ENCODE assay signal across 16 cellular contexts in genomic region chr7:131529179-131529578, GRCh38. TPM values are rescaled to one million over a fixed set of nuclear protein-coding genes. Genes with fewer than 3 reads are reported as not detected.
A peak's percentile ranks its signal among the peaks of the same experiment; 100 is the strongest.
DNase-seq lines count a peak whose midpoint lies in the region; ATAC-seq and TF ChIP-seq lines count a peak whose summit lies in the region.
"Had no signal": no experiment of that assay in that cellular context is flagged by ENCODE, and none has a peak within 500 bp of the region (broad histone marks: within the 10 kb centered on the region; RNA-seq: fewer than 3 reads in every experiment).

No MANE protein-coding gene starts in this region.

- H3K27me3 ChIP-seq in heart right ventricle = no peaks in the 10 kb centered on the region

- H3K4me1 ChIP-seq in HEK293 (ENCODE audit: control insufficient read depth, insufficient read depth, low read length) = no peaks in the 10 kb centered on the region
- H3K4me1 ChIP-seq in heart right ventricle = peaks cover 17 to 97% (median 56%) of the 10 kb centered on the region in 9 donors

- intact Hi-C loops in heart right ventricle (cut with DNase I) = no loop called here
- intact Hi-C loops in posterior vena cava (cut with DNase I) = no loop called here

- no peak for TF ChIP-seq CTCF in HEK293 (tag by site-specific recombination; IDR thresholded peaks at IDR 0.05)
- TF ChIP-seq CTCF in heart right ventricle (IDR thresholded peaks at IDR 0.05) = no peak

- H3K4me3 ChIP-seq in HEK293 (ENCODE audit: low read depth, low read length) (no peak overlapping the region), heart right ventricle (no peak overlapping the region)

- 31% methylated on average over 3 of the region's 3 CpGs for WGBS in heart right ventricle, 2 donors

- peak; percentile 58 for DNase-seq in dermis blood vessel endothelial cell
- DNase-seq in heart right ventricle = peak in 1 of 2 donors; percentile 33
- DNase-seq in posterior vena cava (ENCODE audit: low spot score) = peak; percentile 62
- no peak for DNase-seq in NCI-H345 (lab: John Stamatoyannopoulos, UW)
- no peak for DNase-seq in activated gamma-delta T cell (lab: John Stamatoyannopoulos, UW)
- no peak for DNase-seq in SW480 (ENCODE audit: low spot score)
- DNase-seq in NCI-H2107 (lab: John Stamatoyannopoulos, UW) = no peak
- DNase-seq: Calu3; CD4-positive, CD25-positive, alpha-beta regulatory T cell; GOT3; NCI-H1417 treated with DMSO at 0.1 percent for 48 hours; NCI-H2029; NCI-H526 treated with DMSO at 0.1 percent for 48 hours; NK-92 treated with Interleukin-12 subunit alpha and Interleukin-12 subunit beta, amount 100 ng/mL, for 24 hours had no signal

- ATAC-seq in heart right ventricle = peak in 7 of 8 donors; percentile 9 to 62 (median 23)

- CTCF ChIA-PET in HEK293 (lab: Yijun Ruan, JAX) = no interaction called here

- H3K36me3 ChIP-seq in HEK293 (ENCODE audit: control insufficient read depth in 2 of 2, insufficient read depth in 1 of 2, low read length in 2 of 2) (no peaks in the 10 kb centered on the region), heart right ventricle (no peaks in the 10 kb centered on the region)

- H3K9me3 ChIP-seq in HEK293 (ENCODE audit: control insufficient read depth, insufficient read depth, low read depth, low read length) = no peaks in the 10 kb centered on the region
- no peaks in the 10 kb centered on the region for H3K9me3 ChIP-seq in heart right ventricle

- POLR2A ChIA-PET in HEK293 (lab: Yijun Ruan, JAX) = no interaction called here

- H3K27ac ChIP-seq in HEK293 (ENCODE audit: extremely low read depth, low read depth, low read length) (no peak overlapping the region), heart right ventricle (peak overlapping the region; percentile 2 to 81 (median 53))
- H3K27ac ChIP-seq: RWPE1 had no signal

TF ChIP-seq in HEK293, 187 proteins besides CTCF, POLR2A, EP300 and RAD21:
- no peak for TF ChIP-seq ZNF426 (tag by site-specific recombination; IDR thresholded peaks at IDR 0.05)
- peak; percentile 61 for TF ChIP-seq GLIS1 (tag by site-specific recombination; IDR thresholded peaks at IDR 0.05)
TF ChIP-seq in HEK293: peak in this region for 1.

RNA-seq across cellular contexts. Expression of gene PODXL, which starts 27.2 kb away (rescaled TPM):
- total RNA-seq in dermis blood vessel endothelial cell (98.4 and 257 TPM in 2 replicates), heart right ventricle (100 to 1,000 TPM in 1 of 10 donors, 10 to 100 TPM in 9; 43.7 to 162 (median 71.0) TPM), posterior vena cava (10 to 100 TPM; 41.9 to 46.7 TPM)
- polyA plus RNA-seq in heart right ventricle = 10 to 100 TPM; 34.4 to 41.3 TPM

Comparison
In these comparisons a context has a peak if more than half of its experiments do, and no peak if none do; other contexts are left out.
1. DNase-seq: peak in dermis blood vessel endothelial cell (single experiment) and posterior vena cava (single experiment); none in NCI-H345 (single experiment), activated gamma-delta T cell (single experiment), SW480 (single experiment) and NCI-H2107 (single experiment).